Comparison of ENCODE assay signal across 24 cellular contexts in the genomic region with DNA sequence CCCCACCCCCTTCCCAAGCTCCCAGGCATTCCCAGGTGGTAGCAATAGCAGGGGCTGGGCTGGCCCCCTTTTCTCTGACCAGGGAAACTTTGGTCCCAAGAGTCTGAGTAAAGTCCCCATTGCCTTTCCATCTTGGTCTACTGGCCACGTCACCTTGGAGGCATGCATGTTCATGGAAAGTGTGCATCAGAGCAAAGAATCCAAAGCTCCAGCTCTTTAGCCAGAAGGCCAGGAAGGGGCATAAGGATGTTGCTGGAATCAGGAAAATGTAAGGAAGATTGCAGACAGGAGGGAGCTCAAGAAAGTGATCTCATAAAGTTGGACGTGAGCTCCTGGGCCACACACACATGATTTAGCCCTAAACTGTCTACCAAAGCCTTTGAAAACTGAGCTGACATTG.
"Had no signal": no experiment of that assay in that cellular context is flagged by ENCODE, and none has a peak within 500 bp of the region (broad histone marks: within the 10 kb centered on the region; RNA-seq: fewer than 3 reads in every experiment).

No MANE protein-coding gene starts in this region.

- H3K27ac ChIP-seq: epithelial cell of prostate, ovary, psoas muscle, sigmoid colon, testis, tibial artery had no signal

- H3K4me1 ChIP-seq: psoas muscle, sigmoid colon, testis, tibial artery had no signal

- H3K4me1 Mint-ChIP-seq: endodermal cell; memory B cell; natural killer cell; stimulated activated effector memory CD8-positive, alpha-beta T cell treated with anti-CD3 and anti-CD28 coated beads, Interleukin-12 subunit alpha, Interleukin-12 subunit beta, amount 100 ng/mL, for 72 hours had no signal

- H3K4me3 Mint-ChIP-seq: dendritic cell treated with granulocyte-macrophage colony-stimulating factor and Interleukin-4, amounts not matched to agents 40 ng/mL and 50 ng/mL, for 4 days; endodermal cell; memory B cell; natural killer cell; stimulated activated effector memory CD8-positive, alpha-beta T cell treated with anti-CD3 and anti-CD28 coated beads, Interleukin-12 subunit alpha, Interleukin-12 subunit beta, amount 100 ng/mL, for 72 hours; type B pancreatic cell had no signal

- H3K4me3 ChIP-seq: lung, ovary, psoas muscle, sigmoid colon, testis, tibial artery had no signal

- H3K9me3 ChIP-seq: ovary, psoas muscle, sigmoid colon, testis, tibial artery had no signal

- H3K27ac Mint-ChIP-seq: dendritic cell treated with granulocyte-macrophage colony-stimulating factor and Interleukin-4, amounts not matched to agents 40 ng/mL and 50 ng/mL, for 4 days; endodermal cell; memory B cell; natural killer cell; stimulated activated effector memory CD8-positive, alpha-beta T cell treated with anti-CD3 and anti-CD28 coated beads, Interleukin-12 subunit alpha, Interleukin-12 subunit beta, amount 100 ng/mL, for 72 hours; type B pancreatic cell had no signal

- H3K36me3 Mint-ChIP-seq: memory B cell; natural killer cell; stimulated activated effector memory CD8-positive, alpha-beta T cell treated with anti-CD3 and anti-CD28 coated beads, Interleukin-12 subunit alpha, Interleukin-12 subunit beta, amount 100 ng/mL, for 72 hours; type B pancreatic cell had no signal

- ATAC-seq: esophagus mucosa; left lobe of liver; natural killer cell; psoas muscle; right cardiac atrium; stimulated activated effector memory CD8-positive, alpha-beta T cell treated with anti-CD3 and anti-CD28 coated beads, Interleukin-12 subunit alpha, Interleukin-12 subunit beta, amount 100 ng/mL, for 72 hours; stimulated activated naive CD8-positive, alpha-beta T cell treated with anti-CD3 and anti-CD28 coated beads, Interleukin-15, Interleukin-2, amounts not matched to agents 100 U/mL and 50 U/mL, for 24 hours had no signal

- H3K27me3 ChIP-seq: ovary, sigmoid colon, testis, tibial artery had no signal

- DNase-seq: effector CD8-positive, alpha-beta T cell; endodermal cell; head of caudate nucleus; natural killer cell; occipital lobe; ovary; posterior cingulate gyrus; psoas muscle; right cardiac atrium; sigmoid colon; stimulated activated CD4-positive, alpha-beta T cell treated with anti-CD3 and anti-CD28 coated beads, Interleukin-2, amount 100 ng/mL, for 24 hours; stimulated activated CD4-positive, alpha-beta T cell treated with anti-CD3 and anti-CD28 coated beads, Interleukin-4, amount 100 ng/mL, for 24 hours; stimulated activated naive CD8-positive, alpha-beta T cell treated with anti-CD3 and anti-CD28 coated beads, Interleukin-15, Interleukin-2, amounts not matched to agents 100 U/mL and 50 U/mL, for 24 hours; substantia nigra; testis; tibial artery had no signal

- H3K9me3 Mint-ChIP-seq: dendritic cell treated with granulocyte-macrophage colony-stimulating factor and Interleukin-4, amounts not matched to agents 40 ng/mL and 50 ng/mL, for 4 days; natural killer cell; stimulated activated effector memory CD8-positive, alpha-beta T cell treated with anti-CD3 and anti-CD28 coated beads, Interleukin-12 subunit alpha, Interleukin-12 subunit beta, amount 100 ng/mL, for 72 hours had no signal

- H3K36me3 ChIP-seq: ovary, sigmoid colon, tibial artery had no signal
